ENCODE assay signal across 11 cellular contexts in the genomic region with DNA sequence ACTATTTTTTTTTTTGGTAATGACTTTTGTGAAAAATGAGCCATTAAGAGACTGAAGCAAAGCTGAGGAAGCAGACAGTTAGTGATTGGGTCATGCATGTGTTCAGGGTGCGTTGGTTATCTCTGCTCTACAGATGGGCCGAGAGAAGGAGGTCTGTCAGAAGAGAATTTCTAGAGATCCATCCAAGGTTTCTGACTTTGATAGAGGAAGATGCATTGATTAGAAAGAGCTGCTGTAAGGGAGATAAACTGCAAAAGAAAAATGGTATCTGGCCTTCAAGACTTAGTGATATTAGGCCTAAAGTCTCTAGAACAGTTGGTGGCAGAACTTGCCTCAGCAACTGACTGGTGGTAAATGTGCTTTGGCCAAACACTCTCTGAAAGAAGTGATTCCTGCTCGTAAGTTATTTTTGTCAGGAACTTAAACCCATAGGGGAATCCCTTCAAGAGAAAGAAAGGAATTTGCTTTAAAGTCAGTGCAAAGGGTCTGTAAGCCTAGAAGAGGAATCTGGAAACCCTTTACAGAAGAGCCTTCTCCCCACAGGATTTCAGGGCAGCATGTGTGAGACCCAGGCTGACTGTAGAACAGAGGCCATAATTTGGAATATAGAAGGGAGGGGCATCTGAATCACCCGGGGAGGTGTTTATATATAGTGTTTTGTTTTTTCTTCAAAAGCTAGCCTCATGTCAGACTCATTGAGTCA.
"Had no signal": no experiment of that assay in that cellular context is flagged by ENCODE, and none has a peak within 500 bp of the region (broad histone marks: within the 10 kb centered on the region; RNA-seq: fewer than 3 reads in every experiment).

No MANE protein-coding gene starts in this region.

- H3K27ac Mint-ChIP-seq: activated CD4-positive, alpha-beta memory T cell treated with anti-CD3 and anti-CD28 coated beads, Interleukin-2, amount 10 ng/mL, durations not matched to agents 7 days and 5 days had no signal

- DNase-seq: activated CD4-positive, alpha-beta memory T cell treated with anti-CD3 and anti-CD28 coated beads, Interleukin-2, amount 10 ng/mL, durations not matched to agents 7 days and 5 days; activated CD4-positive, alpha-beta T cell treated with anti-CD3 and anti-CD28 coated beads for 4 hours; activated CD8-positive, alpha-beta memory T cell treated with anti-CD3 and anti-CD28 coated beads, Interleukin-2, amount 50 U/mL, for 4 hours; aorta; dermis blood vessel endothelial cell; heart left ventricle; ovary; sigmoid colon; spleen had no signal

- H3K4me1 Mint-ChIP-seq: activated CD4-positive, alpha-beta memory T cell treated with anti-CD3 and anti-CD28 coated beads, Interleukin-2, amount 10 ng/mL, durations not matched to agents 7 days and 5 days had no signal

- H3K4me1 ChIP-seq: sigmoid colon, spleen had no signal

- H3K36me3 ChIP-seq: ovary had no signal

- ATAC-seq: heart left ventricle had no signal

- H3K27me3 Mint-ChIP-seq: activated CD4-positive, alpha-beta memory T cell treated with anti-CD3 and anti-CD28 coated beads, Interleukin-2, amount 10 ng/mL, durations not matched to agents 7 days and 5 days had no signal

- H3K27ac ChIP-seq: epithelial cell of prostate, heart left ventricle, ovary, sigmoid colon, spleen had no signal

- H3K27me3 ChIP-seq: heart left ventricle, ovary, sigmoid colon, spleen had no signal

- H3K4me3 Mint-ChIP-seq: activated CD4-positive, alpha-beta memory T cell treated with anti-CD3 and anti-CD28 coated beads, Interleukin-2, amount 10 ng/mL, durations not matched to agents 7 days and 5 days had no signal

- H3K4me3 ChIP-seq: heart left ventricle, lung, ovary, sigmoid colon, spleen had no signal

- H3K9me3 ChIP-seq: heart left ventricle, ovary, sigmoid colon, spleen had no signal

- H3K9me3 Mint-ChIP-seq: activated CD4-positive, alpha-beta memory T cell treated with anti-CD3 and anti-CD28 coated beads, Interleukin-2, amount 10 ng/mL, durations not matched to agents 7 days and 5 days had no signal
